Comparison of ENCODE assay signal across 26 cellular contexts in the genomic region with DNA sequence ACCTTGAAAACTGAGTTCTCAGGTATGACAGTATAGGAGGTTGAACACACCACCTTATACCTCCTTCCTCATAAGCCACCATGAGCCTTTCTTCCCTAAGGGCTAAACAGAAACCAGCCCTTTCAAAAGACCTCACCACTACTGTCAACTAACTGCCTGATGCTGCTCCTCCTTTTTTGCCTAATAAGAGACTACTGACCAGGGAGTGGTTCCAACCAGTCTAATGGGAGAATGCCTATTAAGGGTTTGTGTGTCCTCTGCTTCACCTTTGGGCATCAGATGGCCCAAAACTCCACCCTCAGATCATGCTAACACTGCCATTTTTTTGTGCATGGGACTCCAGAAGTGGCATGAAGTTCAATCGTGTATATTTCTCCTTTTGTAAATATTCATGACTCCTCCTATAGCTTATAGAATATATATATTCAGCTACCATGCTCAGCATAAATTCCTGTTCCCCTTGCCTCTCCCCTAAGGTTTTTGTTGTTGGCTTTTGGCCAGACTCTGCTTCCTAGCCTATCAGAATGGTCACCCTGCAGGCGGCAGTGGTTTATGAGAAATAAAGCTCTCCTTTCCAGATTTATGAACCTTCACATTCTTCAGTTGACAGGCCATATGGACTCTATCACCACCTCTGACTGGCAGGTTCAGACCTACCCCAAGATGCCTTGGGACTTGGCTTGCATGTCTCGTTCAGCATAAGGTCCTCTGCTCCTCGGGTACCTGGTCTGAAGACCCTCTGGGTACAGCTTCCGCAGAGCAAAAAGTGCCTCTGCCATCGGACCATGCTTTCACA. TPM values are rescaled to one million over a fixed set of nuclear protein-coding genes. Genes with fewer than 3 reads are reported as not detected.
DNase-seq lines count a peak whose midpoint lies in the region; ATAC-seq, FAIRE-seq and TF ChIP-seq lines count a peak whose summit lies in the region.
"Had no signal": no experiment of that assay in that cellular context is flagged by ENCODE, and none has a peak within 500 bp of the region (broad histone marks: within the 10 kb centered on the region; RNA-seq: fewer than 3 reads in every experiment).

No MANE protein-coding gene starts in this region.

- H3K18ac ChIP-seq in neuronal stem cell (ENCODE audit: low read length) = peak overlapping the region; percentile 8

- TF ChIP-seq RAD21 in Ishikawa (IDR thresholded peaks at IDR 0.05; ENCODE audit: low read depth) (no peak), K562 (CRISPR knock-in tag; conservative IDR thresholded peaks at IDR 0.05 in 1 of 2, IDR thresholded peaks at IDR 0.05 in 1 of 2) (no peak)

- H3K9me3 ChIP-seq in K562 (replicated peaks; ENCODE audit: control insufficient read depth, insufficient read depth, low read depth, low read length) = no peaks in the 10 kb centered on the region
- H3K9me3 ChIP-seq in neuronal stem cell (replicated peaks in 1 of 2; ENCODE audit: control insufficient read depth in 2 of 2, insufficient read depth in 1 of 2, low read depth in 1 of 2, low read length in 2 of 2) = no peaks in the 10 kb centered on the region
- no peaks in the 10 kb centered on the region for H3K9me3 ChIP-seq in mucosa of descending colon
- no peaks in the 10 kb centered on the region for H3K9me3 ChIP-seq in effector memory CD4-positive, alpha-beta T cell (ENCODE audit: control insufficient read depth, low read length)

- WGBS in K562 (ENCODE audit: insufficient coverage, low coverage, missing lambda C conversion rate) = 2% methylated on average over 6 of the region's 6 CpGs
- WGBS in neuronal stem cell (ENCODE audit: extremely low coverage in 2 of 2, insufficient read length in 2 of 2, insufficient replicate concordance in 1 of 2), 2 donors = no CpG with 5 or more reads among the region's 6 CpGs

- H3K23ac ChIP-seq in neuronal stem cell (ENCODE audit: low read depth, low read length, poor library complexity) = no peak overlapping the region

- H3K79me1 ChIP-seq in neuronal stem cell (ENCODE audit: low read depth, low read length) = no peaks in the 10 kb centered on the region

- no peak overlapping the region for H2BK15ac ChIP-seq in neuronal stem cell (ENCODE audit: low read length)

- no peak overlapping the region for H3K4me3 ChIP-seq in K562
- H3K4me3 ChIP-seq in neuronal stem cell (ENCODE audit: low read length in 2 of 2) = no peak overlapping the region
- H3K4me3 ChIP-seq in mucosa of descending colon = no peak overlapping the region
- no peak overlapping the region for H3K4me3 ChIP-seq in effector memory CD4-positive, alpha-beta T cell (ENCODE audit: insufficient read depth, low read depth, low read length, poor library complexity, severe bottlenecking)
- H3K4me3 ChIP-seq: BLaER1, GM23338, SK-N-MC had no signal

- H3K27ac ChIP-seq in K562 (ENCODE audit: extremely low read depth, low read depth, low read length) (no peak overlapping the region), neuronal stem cell (replicated peaks; ENCODE audit: low read length) (no peak overlapping the region)
- H3K27ac ChIP-seq in effector memory CD4-positive, alpha-beta T cell (ENCODE audit: insufficient read depth, low read length, poor library complexity, severe bottlenecking) = no peak overlapping the region
- H3K27ac ChIP-seq: BLaER1, HL-60, SK-N-MC had no signal

- no peak overlapping the region for H2BK12ac ChIP-seq in neuronal stem cell (ENCODE audit: low read length)

- no peak overlapping the region for H3K14ac ChIP-seq in neuronal stem cell (ENCODE audit: low read length)

- H3K79me2 ChIP-seq in K562 (ENCODE audit: control insufficient read depth, insufficient read depth, low read length) = no peaks in the 10 kb centered on the region

- H3K9me1 ChIP-seq in K562 (ENCODE audit: control insufficient read depth, insufficient read depth, low read length) = no peaks in the 10 kb centered on the region

- TF ChIP-seq POLR2A in K562 (conservative IDR thresholded peaks at IDR 0.05) = no peak

- no peaks in the 10 kb centered on the region for H4K20me1 ChIP-seq in K562 (replicated peaks; ENCODE audit: control insufficient read depth, insufficient read depth, low read length)
- H4K20me1 ChIP-seq: BLaER1 had no signal

- intact Hi-C loops in K562 (cut with micrococcal nuclease) (no loop called here), mucosa of descending colon (cut with DNase I, micrococcal nuclease) (no loop called here)

- no peak overlapping the region for H2BK5ac ChIP-seq in neuronal stem cell (ENCODE audit: low read length)

- POLR2A ChIA-PET in K562 (lab: Yijun Ruan, JAX) = no interaction called here

- FAIRE-seq in K562 (lab: Jason Lieb, UNC) = no peak
- FAIRE-seq: GM12892 had no signal

- in situ Hi-C loops in K562 (cut with MboI) = no loop called here

- H2AFZ ChIP-seq in K562 (ENCODE audit: low read depth, low read length) = no peak overlapping the region
- no peak overlapping the region for H2AFZ ChIP-seq in neuronal stem cell (ENCODE audit: low read length)
- H2AFZ ChIP-seq: GM23338 had no signal

- CTCF ChIA-PET in K562 (lab: Yijun Ruan, JAX; ENCODE audit: low intra/inter-chr PET ratio) = no interaction called here

- no peaks in the 10 kb centered on the region for H3K27me3 ChIP-seq in K562 (ENCODE audit: control insufficient read depth in 2 of 2, insufficient read depth in 2 of 2, low read length in 2 of 2)
- peaks cover 0 to 21% (median 0%) of the 10 kb centered on the region in 3 experiments for H3K27me3 ChIP-seq in neuronal stem cell (ENCODE audit: control insufficient read depth in 3 of 3, insufficient read depth in 3 of 3, low read depth in 1 of 3, low read length in 3 of 3)
- no peaks in the 10 kb centered on the region for H3K27me3 ChIP-seq in effector memory CD4-positive, alpha-beta T cell (replicated peaks; ENCODE audit: control insufficient read depth, insufficient read depth, low read length, poor library complexity, severe bottlenecking)
- H3K27me3 ChIP-seq: BLaER1 had no signal

- TF ChIP-seq CTCF in K562 (IDR thresholded peaks at IDR 0.05 in 2 of 3, conservative IDR thresholded peaks at IDR 0.05 in 1 of 3; ENCODE audit: insufficient read depth in 2 of 3, low read depth in 1 of 3, low read length in 3 of 3) = no peak
- TF ChIP-seq CTCF in mucosa of descending colon (IDR thresholded peaks at IDR 0.05) = no peak

- H3K4ac ChIP-seq in neuronal stem cell (ENCODE audit: low read length) = no peak overlapping the region

- TF ChIP-seq EP300 in Ishikawa (IDR thresholded peaks at IDR 0.05; ENCODE audit: borderline replicate concordance) (peak; percentile 18; the same call in 1 of the 2 replicates), K562 (IDR thresholded peaks at IDR 0.05; ENCODE audit: low read length) (no peak)

- no peak overlapping the region for H4K8ac ChIP-seq in neuronal stem cell (ENCODE audit: low read depth, low read length)

- no peak for ATAC-seq in K562
- ATAC-seq in esophagus mucosa = peak; percentile 51
- ATAC-seq in mucosa of descending colon = no peak
- no peak for ATAC-seq in GM19035 (IDR thresholded peaks at IDR 0.05; ENCODE audit: unreplicated experiment)
- ATAC-seq: GM23338 had no signal

- no TSS peak for BruUV-seq in K562 (replicated peaks; lab: Mats Ljungman, UMichigan)

- no peak overlapping the region for H2BK120ac ChIP-seq in neuronal stem cell (ENCODE audit: low read depth, low read length)

- no peaks in the 10 kb centered on the region for H3K36me3 ChIP-seq in K562 (ENCODE audit: control insufficient read depth, insufficient read depth, low read length)
- H3K36me3 ChIP-seq in neuronal stem cell (replicated peaks in 1 of 2; ENCODE audit: control insufficient read depth in 2 of 2, insufficient read depth in 2 of 2, low read length in 2 of 2) = no peaks in the 10 kb centered on the region
- H3K36me3 ChIP-seq in mucosa of descending colon (ENCODE audit: low read depth) = no peaks in the 10 kb centered on the region
- H3K36me3 ChIP-seq in effector memory CD4-positive, alpha-beta T cell (ENCODE audit: control insufficient read depth, insufficient read depth, low read length) = no peaks in the 10 kb centered on the region
- H3K36me3 ChIP-seq: BLaER1 had no signal

- no peak overlapping the region for H4K91ac ChIP-seq in neuronal stem cell (ENCODE audit: low read depth, low read length, poor library complexity)

- H3K4me1 ChIP-seq in K562 (replicated peaks in 1 of 2; ENCODE audit: control insufficient read depth in 2 of 2, insufficient read depth in 2 of 2, low read length in 2 of 2) (peaks cover 0 to 7% of the 10 kb centered on the region in 2 experiments; a peak in 2 of 5 replicates), neuronal stem cell (ENCODE audit: control insufficient read depth in 2 of 2, insufficient read depth in 1 of 2, low read depth in 1 of 2, low read length in 2 of 2) (peaks cover 0 to 4% of the 10 kb centered on the region in 2 donors), mucosa of descending colon (ENCODE audit: low read depth) (no peaks in the 10 kb centered on the region)
- no peaks in the 10 kb centered on the region for H3K4me1 ChIP-seq in effector memory CD4-positive, alpha-beta T cell (ENCODE audit: control insufficient read depth, insufficient read depth, low read length, poor library complexity, severe bottlenecking)

- H3K9ac ChIP-seq in K562 (ENCODE audit: insufficient read depth in 1 of 2, low read depth in 2 of 2, low read length in 2 of 2) (no peak overlapping the region), neuronal stem cell (ENCODE audit: low read depth, low read length, poor library complexity) (no peak overlapping the region)
- H3K9ac ChIP-seq: BLaER1 had no signal

- H3K4me2 ChIP-seq in K562 (ENCODE audit: insufficient read depth, low read length) = no peak overlapping the region
- no peak overlapping the region for H3K4me2 ChIP-seq in neuronal stem cell (ENCODE audit: insufficient read depth, low read length, poor library complexity, severe bottlenecking)
- H3K4me2 ChIP-seq: GM23338 had no signal

- DNase-seq in K562 (ENCODE audit: extremely low read depth in 1 of 4, low spot score in 3 of 4) (no peak), neuronal stem cell (ENCODE audit: low spot score) (no peak), mucosa of descending colon (no peak)
- no peak for DNase-seq in effector memory CD4-positive, alpha-beta T cell
- DNase-seq: CD4-positive, alpha-beta T cell; COR-L47; DND-41; HCEC 1CT; MV-4-11; NCI-H1105 treated with DMSO at 0.1 percent for 48 hours; NCI-H1694 treated with DMSO at 0.1 percent for 48 hours; NCI-H2081 treated with DMSO at 0.1 percent for 48 hours; NCI-H2171 treated with DMSO at 0.1 percent for 48 hours; NCI-H524 treated with DMSO at 0.1 percent for 48 hours; SHP77 treated with DMSO at 0.1 percent for 48 hours had no signal

- no peak overlapping the region for H2AK5ac ChIP-seq in neuronal stem cell (ENCODE audit: low read depth, low read length)

RNA-seq across cellular contexts. Expression of a gene that starts 28.2 kb away (rescaled TPM):
- total RNA-seq in K562 (2011; cell fraction: chromatin; rRNA removed; ENCODE audit: low replicate concordance) = not detected in 2 replicates
- total RNA-seq in K562 (2011; cell fraction: nucleolus; rRNA removed) = not detected in 2 replicates
- not detected in 2 replicates for total RNA-seq in K562 (2011; cell fraction: nucleoplasm; rRNA removed)
- not detected in 2 replicates for total RNA-seq in K562 (2014; rRNA removed)
- not detected in 2 replicates for total RNA-seq in K562 (2014; rRNA removed; fragmentation: Illumina TruSeq; extraction: Trizol)
- total RNA-seq in K562 (2015; rRNA removed; fragmentation: Illumina TruSeq; extraction: Trizol) = not detected in 2 replicates
- not detected in 2 replicates for total RNA-seq in K562 (2021)
- not detected in 2 replicates for polyA plus RNA-seq in K562 (2011; rRNA removed)
- not detected in 2 replicates for polyA plus RNA-seq in K562 (2011; cell fraction: cytosol; rRNA removed)
- not detected in 2 replicates for polyA plus RNA-seq in K562 (2011; cell fraction: nucleus; rRNA removed)
- polyA plus RNA-seq in K562 (2012) = not detected in 2 replicates
- polyA plus RNA-seq in K562 (2014; fragmentation: Illumina TruSeq; extraction: Trizol) = not detected in 2 replicates
- polyA plus RNA-seq in K562 (2014; fragmentation: Nextera tagmentation; extraction: Ambion mirVana) = not detected
- polyA plus RNA-seq in K562 (2014; rRNA removed) = not detected in 2 replicates
- not detected in 2 replicates for polyA minus RNA-seq in K562 (2011; rRNA and poly(A)+ RNA removed)
- polyA minus RNA-seq in K562 (2011; cell fraction: cytosol; rRNA and poly(A)+ RNA removed) = not detected in 2 replicates
- not detected in 2 replicates for polyA minus RNA-seq in K562 (2011; cell fraction: nucleus; rRNA and poly(A)+ RNA removed)
- 402 TPM for total RNA-seq in esophagus mucosa
- not detected for polyA plus RNA-seq in neuronal stem cell (2013, experiment 1 of 2)
- 0.04 TPM for polyA plus RNA-seq in neuronal stem cell (2013, experiment 2 of 2)
- total RNA-seq in mucosa of descending colon = 10 to 100 TPM; 10.8 to 39.4 (median 34.7) TPM
- total RNA-seq: CD4-positive, alpha-beta T cell; G401; GM23338; OCI-LY7 had no signal

RNA-seq across cellular contexts. Expression of a gene that starts 52.6 kb away (rescaled TPM):
- total RNA-seq in K562 (2011; cell fraction: chromatin; rRNA removed; ENCODE audit: low replicate concordance) = not detected in 2 replicates
- total RNA-seq in K562 (2011; cell fraction: nucleolus; rRNA removed) = not detected in 2 replicates
- not detected in 2 replicates for total RNA-seq in K562 (2011; cell fraction: nucleoplasm; rRNA removed)
- total RNA-seq in K562 (2014; rRNA removed) (not detected in 2 replicates), K562 (2014; rRNA removed; fragmentation: Illumina TruSeq; extraction: Trizol) (not detected in 2 replicates), K562 (2015; rRNA removed; fragmentation: Illumina TruSeq; extraction: Trizol) (not detected in 2 replicates), K562 (2021) (not detected in 2 replicates), esophagus mucosa (not detected), mucosa of descending colon (1 to 10 TPM in 1 of 3 donors, not detected in 2; 4.0 TPM)
- polyA plus RNA-seq in K562 (2011; rRNA removed) (not detected in 2 replicates), K562 (2014; fragmentation: Illumina TruSeq; extraction: Trizol) (not detected in 2 replicates), K562 (2014; fragmentation: Nextera tagmentation; extraction: Ambion mirVana) (not detected), K562 (2014; rRNA removed) (not detected in 2 replicates)
- not detected in 2 replicates for polyA plus RNA-seq in K562 (2011; cell fraction: cytosol; rRNA removed)
- polyA plus RNA-seq in K562 (2011; cell fraction: nucleus; rRNA removed) = not detected in 2 replicates
- not detected in 2 replicates for polyA plus RNA-seq in K562 (2012)
- not detected in 2 replicates for polyA minus RNA-seq in K562 (2011; rRNA and poly(A)+ RNA removed)
- not detected in 2 replicates for polyA minus RNA-seq in K562 (2011; cell fraction: cytosol; rRNA and poly(A)+ RNA removed)
- not detected in 2 replicates for polyA minus RNA-seq in K562 (2011; cell fraction: nucleus; rRNA and poly(A)+ RNA removed)
- not detected for polyA plus RNA-seq in neuronal stem cell (2013, experiment 1 of 2)
- not detected for polyA plus RNA-seq in neuronal stem cell (2013, experiment 2 of 2)
- total RNA-seq: G401, HT-29, OCI-LY7 had no signal

Comparison
In these comparisons a context has a peak if more than half of its experiments do, and no peak if none do; other contexts are left out.
1. RNA of a gene that starts 28.2 kb away (total RNA-seq): 402 TPM in esophagus mucosa (single experiment) and 10.8 to 39.4 TPM in mucosa of descending colon; not detected in K562; every median in the first group is over 10 times any median in the second.